ENCODE assay signal across 10 cellular contexts in the genomic region with DNA sequence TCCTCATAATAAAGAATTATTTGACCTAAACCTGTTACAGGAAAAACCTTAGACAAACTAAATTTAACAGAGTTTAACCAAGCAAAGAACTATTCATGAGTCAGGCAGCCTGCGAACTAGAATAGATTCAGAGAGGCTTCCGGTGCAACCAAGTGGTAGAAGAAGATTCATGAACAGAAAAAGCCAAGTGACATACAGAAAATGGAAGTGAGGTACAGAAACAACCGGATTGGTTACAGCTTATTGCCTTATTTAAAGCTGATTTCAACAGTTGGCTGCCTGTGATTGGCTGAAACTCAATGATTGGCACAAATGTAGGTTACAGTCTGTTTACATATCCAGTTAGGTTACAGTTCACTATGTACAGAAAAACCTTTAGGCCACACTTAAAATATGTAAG. TPM values are rescaled to one million over a fixed set of nuclear protein-coding genes. Genes with fewer than 3 reads are reported as not detected.
A peak's percentile ranks its signal among the peaks of the same experiment; 100 is the strongest.
DNase-seq lines count a peak whose midpoint lies in the region; ATAC-seq lines count a peak whose summit lies in the region.
"Had no signal": no experiment of that assay in that cellular context is flagged by ENCODE, and none has a peak within 500 bp of the region (broad histone marks: within the 10 kb centered on the region; RNA-seq: fewer than 3 reads in every experiment).

No MANE protein-coding gene starts in this region.

- H3K4me3 Mint-ChIP-seq in CD8-positive, alpha-beta memory T cell: no peak overlapping the region
- H3K4me3 Mint-ChIP-seq: activated T-cell treated with anti-CD3 and anti-CD28 coated beads, Interleukin-2, amount 50 U/mL, for 4 hours had no signal

- POLR2A ChIA-PET in CD8-positive, alpha-beta memory T cell (lab: Charles Lee): no interaction called here

- ATAC-seq in GM18858 (IDR thresholded peaks at IDR 0.05; ENCODE audit: unreplicated experiment): peak; percentile 67
- ATAC-seq in GM21825 (IDR thresholded peaks at IDR 0.05; ENCODE audit: unreplicated experiment): peak; percentile 66
- ATAC-seq: activated T-cell treated with anti-CD3 and anti-CD28 coated beads, Interleukin-2, amount 50 U/mL, for 4 hours had no signal

- no peaks in the 10 kb centered on the region for H3K36me3 Mint-ChIP-seq in CD8-positive, alpha-beta memory T cell

- CTCF ChIA-PET in CD8-positive, alpha-beta memory T cell (lab: Charles Lee): no interaction called here

- H3K27me3 ChIP-seq in CD8-positive, alpha-beta memory T cell (ENCODE audit: insufficient read depth, low read length, poor library complexity, severe bottlenecking): no peaks in the 10 kb centered on the region

- H3K9me3 Mint-ChIP-seq in CD8-positive, alpha-beta memory T cell: no peaks in the 10 kb centered on the region
- H3K9me3 Mint-ChIP-seq: activated T-cell treated with anti-CD3 and anti-CD28 coated beads, Interleukin-2, amount 50 U/mL, for 4 hours had no signal

- no peaks in the 10 kb centered on the region for H3K4me1 ChIP-seq in CD8-positive, alpha-beta memory T cell (ENCODE audit: insufficient read depth, low read length)

- no peaks in the 10 kb centered on the region for H3K9me3 ChIP-seq in CD8-positive, alpha-beta memory T cell (ENCODE audit: low read length)

- H3K4me3 ChIP-seq in CD8-positive, alpha-beta memory T cell (ENCODE audit: low read length): no peak overlapping the region

- no peaks in the 10 kb centered on the region for H3K36me3 ChIP-seq in CD8-positive, alpha-beta memory T cell (ENCODE audit: insufficient read depth, low read length)

- H3K27ac ChIP-seq in CD8-positive, alpha-beta memory T cell (ENCODE audit: low read depth, low read length): no peak overlapping the region

- H3K4me1 Mint-ChIP-seq in CD8-positive, alpha-beta memory T cell: no peaks in the 10 kb centered on the region

- H3K27me3 Mint-ChIP-seq in CD8-positive, alpha-beta memory T cell: peaks cover 4 to 28% of the 10 kb centered on the region in 2 donors

- no peak overlapping the region for H3K27ac Mint-ChIP-seq in CD8-positive, alpha-beta memory T cell

- peak; percentile 13 for DNase-seq in HT1080 (ENCODE audit: low read depth)
- DNase-seq in iris pigment epithelial cell (ENCODE audit: low read depth): peak; percentile 75
- no peak for DNase-seq in DMS153 treated with DMSO at 0.1 percent for 48 hours (lab: John Stamatoyannopoulos, UW; ENCODE audit: unreplicated experiment)
- DNase-seq in CD8-positive, alpha-beta memory T cell: no peak
- DNase-seq in mucosa of gallbladder (ENCODE audit: low spot score): no peak
- no peak for DNase-seq in activated CD4-positive, alpha-beta T cell treated with anti-CD3 and anti-CD28 coated beads, Interleukin-2, amount 50 U/mL, for 48 hours
- DNase-seq: activated T-cell treated with anti-CD3 and anti-CD28 coated beads, Interleukin-2, amount 50 U/mL, for 4 hours; SHP77 treated with DMSO at 0.1 percent for 48 hours had no signal

RNA-seq across cellular contexts. Expression of a gene that starts 10.1 kb away (rescaled TPM):
- total RNA-seq in HT1080 (2014; rRNA removed; shearing (Covaris generic)): 0.13 TPM in 1 of 2 replicates, not detected in the other
- polyA plus RNA-seq in HT1080 (2015; cell fraction: cytosol; rRNA removed): 0.02 and 0.06 TPM in 2 replicates
- 0.02 TPM in 1 of 2 replicates, not detected in the other for polyA plus RNA-seq in HT1080 (2015; cell fraction: nucleus; rRNA removed)
- not detected for total RNA-seq in CD8-positive, alpha-beta memory T cell
- polyA plus RNA-seq in CD8-positive, alpha-beta memory T cell: not detected
- 2.8 TPM for total RNA-seq in mucosa of gallbladder
- total RNA-seq: activated T-cell treated with anti-CD3 and anti-CD28 coated beads, Interleukin-2, amount 50 U/mL, for 4 hours had no signal

Comparison
In these comparisons a context has a peak if more than half of its experiments do, and no peak if none do; other contexts are left out.
1. DNase-seq: peak in HT1080 (single experiment) and iris pigment epithelial cell (single experiment); none in DMS153 treated with DMSO at 0.1 percent for 48 hours (single experiment), CD8-positive, alpha-beta memory T cell (0 of 5), mucosa of gallbladder (single experiment) and activated CD4-positive, alpha-beta T cell treated with anti-CD3 and anti-CD28 coated beads, Interleukin-2, amount 50 U/mL, for 48 hours (0 of 2).